ENCODE assay signal across 19 cellular contexts in the genomic region with DNA sequence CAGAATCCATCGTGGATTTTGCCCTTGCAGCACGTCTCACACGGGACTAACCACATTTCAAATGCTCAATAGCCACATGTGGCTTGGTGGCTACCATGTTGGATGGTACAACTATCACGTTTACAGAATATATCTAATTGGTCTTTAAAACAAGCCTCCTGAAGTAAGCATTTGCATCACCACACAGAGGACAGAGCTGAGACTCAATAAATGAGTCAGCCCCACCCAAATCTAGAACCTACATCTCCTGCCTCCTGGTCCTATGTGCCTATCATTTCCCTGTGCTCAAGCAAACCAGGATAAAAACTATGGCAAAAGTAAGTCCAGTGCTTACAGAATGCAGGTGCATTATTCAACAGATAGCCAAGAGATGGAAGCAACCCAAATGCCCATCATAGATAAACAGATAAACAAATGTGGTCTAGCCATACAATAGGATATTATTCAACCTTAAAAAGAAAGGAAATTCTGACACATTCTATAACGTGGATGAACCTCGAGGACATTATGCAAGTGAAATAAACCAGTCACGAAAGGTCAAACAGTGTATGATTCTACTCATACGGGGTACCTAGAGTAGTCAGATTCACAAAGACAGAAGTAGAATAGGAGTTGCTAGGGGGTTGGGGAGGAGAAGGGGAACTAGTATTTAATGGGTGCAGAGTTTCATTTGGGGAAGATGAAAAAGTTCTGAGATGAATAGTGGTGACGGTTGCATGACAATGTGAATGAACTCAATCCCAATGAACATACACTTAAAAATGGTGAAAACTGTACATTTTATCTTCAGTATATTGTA. TPM values are rescaled to one million over a fixed set of nuclear protein-coding genes. Genes with fewer than 3 reads are reported as not detected.
DNase-seq lines count a peak whose midpoint lies in the region; ATAC-seq and TF ChIP-seq lines count a peak whose summit lies in the region.
"Had no signal": no experiment of that assay in that cellular context is flagged by ENCODE, and none has a peak within 500 bp of the region (broad histone marks: within the 10 kb centered on the region; RNA-seq: fewer than 3 reads in every experiment).

No MANE protein-coding gene starts in this region.

- WGBS in testis, 2 donors, result 84 to 90% methylated on average over 9 of the region's 9 CpGs
- WGBS in psoas muscle, 3 donors, result 88 to 92% (median 89%) methylated on average over 9 of the region's 9 CpGs

- peak; percentile 52 to 61 for ATAC-seq in activated T-cell treated with anti-CD3 and anti-CD28 coated beads, Interleukin-2, amount 50 U/mL, for 72 hours (replicated peaks in 1 of 2)
- ATAC-seq in HG02884 (IDR thresholded peaks at IDR 0.05; ENCODE audit: unreplicated experiment) (peak; percentile 86), psoas muscle (no peak)
- ATAC-seq in effector memory CD8-positive, alpha-beta T cell (replicated peaks), result no peak
- ATAC-seq: A549, body of pancreas had no signal

- H4K20me1 ChIP-seq in OCI-LY3 (ENCODE audit: insufficient read depth, low read length), result no peaks in the 10 kb centered on the region

- H3K4me1 Mint-ChIP-seq in activated T-cell treated with anti-CD3 and anti-CD28 coated beads, Interleukin-2, amount 50 U/mL, for 72 hours (ENCODE audit: low read depth), result peaks cover 6% of the 10 kb centered on the region
- H3K4me1 Mint-ChIP-seq in activated T-cell treated with anti-CD3 and anti-CD28 coated beads, Interleukin-2, amount 50 U/mL, for 24 hours (ENCODE audit: low read depth), result peaks cover 4% of the 10 kb centered on the region
- H3K4me1 Mint-ChIP-seq in effector memory CD8-positive, alpha-beta T cell (ENCODE audit: low read depth in 2 of 2), result no peaks in the 10 kb centered on the region
- H3K4me1 Mint-ChIP-seq: naive B cell had no signal

- no peak for TF ChIP-seq POLR2A in testis (IDR thresholded peaks at IDR 0.05)

- intact Hi-C loops in testis (cut with DNase I; ENCODE audit: low total_unique reads) (no loop called here), psoas muscle (cut with DNase I) (loop anchor here in 1 of 2 donors (2.0 kb wide), 1 partner anchor 17 kb away; no protein-coding TSS in a partner anchor)

- H3K36me3 ChIP-seq in OCI-LY3 (replicated peaks; ENCODE audit: low read depth, low read length), result peaks cover 5% of the 10 kb centered on the region
- H3K36me3 ChIP-seq in testis (ENCODE audit: low read depth, missing control alignments), result no peaks in the 10 kb centered on the region
- no peaks in the 10 kb centered on the region for H3K36me3 ChIP-seq in psoas muscle (ENCODE audit: insufficient read depth in 1 of 2, low read depth in 1 of 2)

- H3K9me3 Mint-ChIP-seq in activated T-cell treated with anti-CD3 and anti-CD28 coated beads, Interleukin-2, amount 50 U/mL, for 72 hours, result no peaks in the 10 kb centered on the region
- no peaks in the 10 kb centered on the region for H3K9me3 Mint-ChIP-seq in activated T-cell treated with anti-CD3 and anti-CD28 coated beads, Interleukin-2, amount 50 U/mL, for 24 hours
- H3K9me3 Mint-ChIP-seq in effector memory CD8-positive, alpha-beta T cell, result no peaks in the 10 kb centered on the region
- H3K9me3 Mint-ChIP-seq: activated naive CD4-positive, alpha-beta T cell treated with anti-CD3 and anti-CD28 coated beads, Interleukin-2, amount 50 U/mL, for 72 hours; dendritic cell treated with granulocyte-macrophage colony-stimulating factor and Interleukin-4, amounts not matched to agents 40 ng/mL and 50 ng/mL, for 4 days; naive B cell had no signal

- H3K4me3 ChIP-seq in OCI-LY3 (ENCODE audit: low read length) (peak overlapping the region; percentile 71), testis (no peak overlapping the region), psoas muscle (no peak overlapping the region)
- H3K4me3 ChIP-seq: A549, body of pancreas, lung had no signal

- H3K4me1 ChIP-seq in OCI-LY3 (ENCODE audit: low read length), result peaks cover 43% of the 10 kb centered on the region
- H3K4me1 ChIP-seq in testis, result peaks cover 27% of the 10 kb centered on the region
- peaks cover 4% of the 10 kb centered on the region for H3K4me1 ChIP-seq in psoas muscle
- H3K4me1 ChIP-seq: A549, body of pancreas had no signal

- H3K27ac ChIP-seq in OCI-LY3 (ENCODE audit: low read length) (peak overlapping the region; percentile 89), testis (peak overlapping the region; percentile 66 to 78), psoas muscle (no peak overlapping the region)
- H3K27ac ChIP-seq: A549, body of pancreas had no signal

- DNase-seq in activated T-cell treated with anti-CD3 and anti-CD28 coated beads, Interleukin-2, amount 50 U/mL, for 72 hours, result no peak
- DNase-seq in activated T-cell treated with anti-CD3 and anti-CD28 coated beads, Interleukin-2, amount 50 U/mL, for 24 hours, result no peak
- DNase-seq in testis (no peak), NCI-H510A treated with DMSO at 0.1 percent for 48 hours (lab: John Stamatoyannopoulos, UW) (no peak), psoas muscle (no peak)
- DNase-seq in effector memory CD8-positive, alpha-beta T cell, result no peak
- DNase-seq: activated CD4-positive, alpha-beta T cell treated with anti-CD3 and anti-CD28 coated beads for 48 hours; activated T-cell treated with anti-CD3 and anti-CD28 coated beads for 4 hours; body of pancreas; naive B cell; NCI-H1694 treated with DMSO at 0.1 percent for 48 hours; NCI-H524 treated with DMSO at 0.1 percent for 48 hours; SK-N-SH had no signal

- H2AFZ ChIP-seq in OCI-LY3 (ENCODE audit: low read depth, low read length), result no peak overlapping the region

- H3K36me3 Mint-ChIP-seq in activated T-cell treated with anti-CD3 and anti-CD28 coated beads, Interleukin-2, amount 50 U/mL, for 72 hours (ENCODE audit: insufficient read depth in 2 of 2), result no peaks in the 10 kb centered on the region
- H3K36me3 Mint-ChIP-seq in activated T-cell treated with anti-CD3 and anti-CD28 coated beads, Interleukin-2, amount 50 U/mL, for 24 hours (ENCODE audit: low read depth), result no peaks in the 10 kb centered on the region
- no peaks in the 10 kb centered on the region for H3K36me3 Mint-ChIP-seq in effector memory CD8-positive, alpha-beta T cell (ENCODE audit: insufficient read depth)
- H3K36me3 Mint-ChIP-seq: activated naive CD4-positive, alpha-beta T cell treated with anti-CD3 and anti-CD28 coated beads, Interleukin-2, amount 50 U/mL, for 72 hours; naive B cell had no signal

- H3K79me2 ChIP-seq in OCI-LY3 (ENCODE audit: low read length), result no peaks in the 10 kb centered on the region

- H3K27me3 ChIP-seq in OCI-LY3 (ENCODE audit: low read depth, low read length) (no peaks in the 10 kb centered on the region), testis (no peaks in the 10 kb centered on the region), psoas muscle (ENCODE audit: insufficient read depth in 3 of 3, low read length in 2 of 3) (no peaks in the 10 kb centered on the region)
- H3K27me3 ChIP-seq: body of pancreas had no signal

- no peak for TF ChIP-seq CTCF in OCI-LY3 (IDR thresholded peaks at IDR 0.05; ENCODE audit: low read depth, low read length)
- no peak for TF ChIP-seq CTCF in testis (IDR thresholded peaks at IDR 0.05)
- no peak for TF ChIP-seq CTCF in psoas muscle (IDR thresholded peaks at IDR 0.05)

- H3K4me3 Mint-ChIP-seq in activated T-cell treated with anti-CD3 and anti-CD28 coated beads, Interleukin-2, amount 50 U/mL, for 72 hours, result no peak overlapping the region
- H3K4me3 Mint-ChIP-seq in activated T-cell treated with anti-CD3 and anti-CD28 coated beads, Interleukin-2, amount 50 U/mL, for 24 hours, result no peak overlapping the region
- H3K4me3 Mint-ChIP-seq in effector memory CD8-positive, alpha-beta T cell, result no peak overlapping the region
- H3K4me3 Mint-ChIP-seq: dendritic cell treated with granulocyte-macrophage colony-stimulating factor and Interleukin-4, amounts not matched to agents 40 ng/mL and 50 ng/mL, for 4 days had no signal

- peak overlapping the region; percentile 57 for H3K9ac ChIP-seq in OCI-LY3 (ENCODE audit: low read length)
- H3K9ac ChIP-seq: SK-N-SH had no signal

- no peaks in the 10 kb centered on the region for H3K9me3 ChIP-seq in OCI-LY3 (ENCODE audit: insufficient read depth, low read length)
- no peaks in the 10 kb centered on the region for H3K9me3 ChIP-seq in testis
- no peaks in the 10 kb centered on the region for H3K9me3 ChIP-seq in psoas muscle
- H3K9me3 ChIP-seq: A549, body of pancreas, SK-N-SH had no signal

- H3K27ac Mint-ChIP-seq in activated T-cell treated with anti-CD3 and anti-CD28 coated beads, Interleukin-2, amount 50 U/mL, for 72 hours, result no peak overlapping the region
- no peak overlapping the region for H3K27ac Mint-ChIP-seq in activated T-cell treated with anti-CD3 and anti-CD28 coated beads, Interleukin-2, amount 50 U/mL, for 24 hours
- H3K27ac Mint-ChIP-seq in effector memory CD8-positive, alpha-beta T cell, result no peak overlapping the region
- H3K27ac Mint-ChIP-seq: activated naive CD4-positive, alpha-beta T cell treated with anti-CD3 and anti-CD28 coated beads, Interleukin-2, amount 50 U/mL, for 72 hours; dendritic cell treated with granulocyte-macrophage colony-stimulating factor and Interleukin-4, amounts not matched to agents 40 ng/mL and 50 ng/mL, for 4 days had no signal

- peaks cover 6% of the 10 kb centered on the region for H3K27me3 Mint-ChIP-seq in activated T-cell treated with anti-CD3 and anti-CD28 coated beads, Interleukin-2, amount 50 U/mL, for 72 hours (ENCODE audit: low read depth)
- H3K27me3 Mint-ChIP-seq in activated T-cell treated with anti-CD3 and anti-CD28 coated beads, Interleukin-2, amount 50 U/mL, for 24 hours, result no peaks in the 10 kb centered on the region
- H3K27me3 Mint-ChIP-seq in effector memory CD8-positive, alpha-beta T cell, result peaks cover 14 to 39% of the 10 kb centered on the region in 2 donors
- H3K27me3 Mint-ChIP-seq: dendritic cell treated with granulocyte-macrophage colony-stimulating factor and Interleukin-4, amounts not matched to agents 40 ng/mL and 50 ng/mL, for 4 days had no signal

- H3K4me2 ChIP-seq in OCI-LY3 (ENCODE audit: low read length), result peak overlapping the region; percentile 99
- H3K4me2 ChIP-seq: A549, SK-N-SH had no signal

RNA-seq across cellular contexts. Expression of gene SRGAP3, which starts 43.9 kb away (rescaled TPM):
- 1 to 10 TPM; 2.8 to 3.0 TPM for total RNA-seq in activated T-cell treated with anti-CD3 and anti-CD28 coated beads, Interleukin-2, amount 50 U/mL, for 72 hours
- total RNA-seq in testis (10 to 100 TPM; 58.5 to 65.9 TPM), psoas muscle (1 to 10 TPM; 1.6 to 7.6 (median 3.2) TPM)
- polyA plus RNA-seq in testis (ENCODE audit: insufficient read depth, low read depth, low replicate concordance) (16.5 TPM), psoas muscle (1 to 10 TPM in 1 of 3 donors, under 1 TPM in 2; 0.77 to 1.9 (median 0.80) TPM)

Comparison
In these comparisons a context has a peak if more than half of its experiments do, and no peak if none do; other contexts are left out.
1. ATAC-seq: peak in activated T-cell treated with anti-CD3 and anti-CD28 coated beads, Interleukin-2, amount 50 U/mL, for 72 hours (2 of 2) and HG02884 (single experiment); none in effector memory CD8-positive, alpha-beta T cell (single experiment) and psoas muscle (0 of 4).
2. RNA of gene SRGAP3, which starts 43.9 kb away (total RNA-seq): 58.5 to 65.9 TPM in testis; 1.6 to 7.6 TPM in psoas muscle and 2.8 to 3.0 TPM in activated T-cell treated with anti-CD3 and anti-CD28 coated beads, Interleukin-2, amount 50 U/mL, for 72 hours; every median in the first group is over 4 times any median in the second.